7 cellular contexts compared by ENCODE assay signal in genomic region chr6:16236648-16237199, GRCh38. TPM values are rescaled to one million over a fixed set of nuclear protein-coding genes. Genes with fewer than 3 reads are reported as not detected.
A peak's percentile ranks its signal among the peaks of the same experiment; 100 is the strongest.
DNase-seq lines count a peak whose midpoint lies in the region; ATAC-seq and TF ChIP-seq lines count a peak whose summit lies in the region.

No MANE protein-coding gene starts in this region.

- no peaks in the 10 kb centered on the region for H3K27me3 ChIP-seq in thoracic aorta (replicated peaks; ENCODE audit: insufficient read depth)

- H3K9ac ChIP-seq in SK-N-MC (ENCODE audit: insufficient read length), result no peak overlapping the region

- H3K9me3 ChIP-seq in SK-N-MC (ENCODE audit: low read depth, low read length) (no peaks in the 10 kb centered on the region), thoracic aorta (no peaks in the 10 kb centered on the region)

- H3K27ac ChIP-seq in SK-N-MC, result no peak overlapping the region
- peak overlapping the region; percentile 49 to 62 for H3K27ac ChIP-seq in thoracic aorta

- DNase-seq in SK-N-MC (ENCODE audit: low read depth, low spot score) (peak; percentile 51), glomerular endothelial cell (ENCODE audit: extremely low read depth, low read depth, low spot score) (peak; percentile 48), thoracic aorta (ENCODE audit: low spot score) (no peak)
- DNase-seq in stimulated activated CD4-positive, alpha-beta T cell treated with anti-CD3 and anti-CD28 coated beads, Interleukin-2, amount 100 ng/mL, for 24 hours, result no peak

- H3K4me3 ChIP-seq in SK-N-MC (peak overlapping the region; percentile 64), thoracic aorta (peak overlapping the region; percentile 53)

- H3K36me3 ChIP-seq in SK-N-MC (ENCODE audit: insufficient read depth, low read length), result no peaks in the 10 kb centered on the region
- H3K36me3 ChIP-seq in thoracic aorta, result no peaks in the 10 kb centered on the region

- ATAC-seq in GM18498 (IDR thresholded peaks at IDR 0.05; ENCODE audit: unreplicated experiment) (peak; percentile 48), HG02798 (IDR thresholded peaks at IDR 0.05; ENCODE audit: poor library complexity, unreplicated experiment) (peak; percentile 40), thoracic aorta (ENCODE audit: insufficient number of reproducible peaks, low FRiP score, low read depth) (no peak), GM18520 (IDR thresholded peaks at IDR 0.05; ENCODE audit: unreplicated experiment) (no peak)

- TF ChIP-seq CTCF in thoracic aorta (IDR thresholded peaks at IDR 0.05), result no peak

- H3K4me1 ChIP-seq in thoracic aorta (ENCODE audit: control insufficient read depth in 1 of 2, low read depth in 2 of 2), result peaks cover 18 to 42% of the 10 kb centered on the region in 2 donors

RNA-seq across cellular contexts. Expression of gene GMPR, which starts 1.7 kb away (rescaled TPM):
- total RNA-seq in glomerular endothelial cell, result 26.6 and 28.8 TPM in 2 replicates
- total RNA-seq in thoracic aorta, result 10 to 100 TPM; 17.0 to 62.1 TPM

Comparison
In these comparisons a context has a peak if more than half of its experiments do, and no peak if none do; other contexts are left out.
1. ATAC-seq: peak in GM18498 (single experiment) and HG02798 (single experiment); none in thoracic aorta (single experiment) and GM18520 (single experiment).
2. DNase-seq: peak in SK-N-MC (single experiment) and glomerular endothelial cell (single experiment); none in thoracic aorta (single experiment) and stimulated activated CD4-positive, alpha-beta T cell treated with anti-CD3 and anti-CD28 coated beads, Interleukin-2, amount 100 ng/mL, for 24 hours (0 of 2).